In the genomic region with DNA sequence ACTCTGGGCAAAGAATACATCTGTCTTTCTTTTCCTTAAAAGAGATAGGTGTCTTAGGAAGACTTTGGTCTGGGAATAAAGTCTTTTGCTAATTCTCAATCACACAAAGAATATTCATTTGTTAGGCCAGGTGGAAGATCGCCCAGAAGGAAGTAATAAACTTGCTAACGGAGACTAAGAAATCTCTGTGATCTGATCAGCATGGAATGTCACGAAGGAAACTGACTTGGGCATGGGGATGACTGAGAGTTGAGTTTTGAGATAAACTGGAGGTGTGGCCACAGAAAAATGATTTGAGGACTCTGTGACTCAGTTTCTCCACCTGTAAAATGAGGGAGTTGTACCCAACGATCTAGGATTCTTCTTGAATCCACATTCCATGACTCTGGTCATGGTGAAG, we compare ENCODE assay signal across 14 cellular contexts.
DNase-seq lines count a peak whose midpoint lies in the region; ATAC-seq and TF ChIP-seq lines count a peak whose summit lies in the region.
"Had no signal": no experiment of that assay in that cellular context is flagged by ENCODE, and none has a peak within 500 bp of the region (broad histone marks: within the 10 kb centered on the region; RNA-seq: fewer than 3 reads in every experiment).

No MANE protein-coding gene starts in this region.

- H3K27ac ChIP-seq in ascending aorta = peak overlapping the region; percentile 86 to 89
- H3K27ac ChIP-seq in gastroesophageal sphincter = peak overlapping the region; percentile 83 to 99 (median 89)
- H3K27ac ChIP-seq: RWPE1 had no signal

- DNase-seq in EH (ENCODE audit: low read depth) (peak; percentile 71), ascending aorta (ENCODE audit: low spot score in 2 of 2) (no peak), NCI-H1092 treated with DMSO at 0.1 percent for 48 hours (lab: John Stamatoyannopoulos, UW) (no peak), GM13977 (ENCODE audit: low spot score) (no peak)
- no peak for DNase-seq in activated CD4-positive, alpha-beta T cell treated with anti-CD3 and anti-CD28 coated beads, Interleukin-2, amount 50 U/mL, for 48 hours
- DNase-seq: DND-41; effector memory CD8-positive, alpha-beta T cell; NCI-H2081 treated with DMSO at 0.1 percent for 48 hours; NCI-H82; T-helper 17 cell had no signal

- no peak for TF ChIP-seq POLR2A in gastroesophageal sphincter (IDR thresholded peaks at IDR 0.05)

- H3K4me2 ChIP-seq in skeletal muscle satellite cell (ENCODE audit: low read length) = no peak overlapping the region

- 29 to 46% methylated on average over 2 to 4 of the region's 4 CpGs for WGBS in gastroesophageal sphincter (ENCODE audit: low coverage in 1 of 2), 2 donors

- H3K36me3 ChIP-seq in ascending aorta = no peaks in the 10 kb centered on the region
- H3K36me3 ChIP-seq in gastroesophageal sphincter = no peaks in the 10 kb centered on the region
- no peaks in the 10 kb centered on the region for H3K36me3 ChIP-seq in skeletal muscle satellite cell (ENCODE audit: insufficient read depth, low read length)

- TF ChIP-seq EP300 in gastroesophageal sphincter (IDR thresholded peaks at IDR 0.05) = no peak

- TF ChIP-seq CTCF in ascending aorta (IDR thresholded peaks at IDR 0.05) (no peak), gastroesophageal sphincter (IDR thresholded peaks at IDR 0.05) (no peak), GM13977 (IDR thresholded peaks at IDR 0.05; ENCODE audit: extremely low read depth, insufficient read depth, missing control alignments) (no peak)

- H3K9me3 ChIP-seq in ascending aorta (no peaks in the 10 kb centered on the region), gastroesophageal sphincter (no peaks in the 10 kb centered on the region), skeletal muscle satellite cell (replicated peaks; ENCODE audit: low read length) (no peaks in the 10 kb centered on the region)

- H3K4me1 ChIP-seq in ascending aorta (peaks cover 3 to 18% of the 10 kb centered on the region in 2 donors), gastroesophageal sphincter (peaks cover 5 to 43% (median 7%) of the 10 kb centered on the region in 3 donors), skeletal muscle satellite cell (ENCODE audit: control insufficient read depth, insufficient read depth, low read length) (peaks cover 18% of the 10 kb centered on the region)

- H3K4me3 ChIP-seq in ascending aorta (peak overlapping the region in 1 of 2 donors; percentile 7), gastroesophageal sphincter (no peak overlapping the region), skeletal muscle satellite cell (ENCODE audit: low read length) (no peak overlapping the region)

- intact Hi-C loops in ascending aorta (cut with DNase I) = no loop called here

- no peaks in the 10 kb centered on the region for H3K27me3 ChIP-seq in ascending aorta
- H3K27me3 ChIP-seq in gastroesophageal sphincter = no peaks in the 10 kb centered on the region
- H3K27me3 ChIP-seq in skeletal muscle satellite cell (ENCODE audit: control insufficient read depth, insufficient read depth, low read length) = no peaks in the 10 kb centered on the region

- in situ Hi-C loops in GM13977 (cut with MboI; ENCODE audit: low pct_unique_long_range_greater_than_20kb, low sequenced_read_pairs, unreplicated experiment) = no loop called here

- H3K9ac ChIP-seq in skeletal muscle satellite cell (ENCODE audit: low read depth, low read length) = peak overlapping the region; percentile 7

- no peak for ATAC-seq in gastroesophageal sphincter
- no peak for ATAC-seq in HG02571 (IDR thresholded peaks at IDR 0.05; ENCODE audit: unreplicated experiment)
- ATAC-seq: effector memory CD8-positive, alpha-beta T cell; T-helper 17 cell had no signal
